Comparison of ENCODE assay signal across 20 cellular contexts in the genomic region with DNA sequence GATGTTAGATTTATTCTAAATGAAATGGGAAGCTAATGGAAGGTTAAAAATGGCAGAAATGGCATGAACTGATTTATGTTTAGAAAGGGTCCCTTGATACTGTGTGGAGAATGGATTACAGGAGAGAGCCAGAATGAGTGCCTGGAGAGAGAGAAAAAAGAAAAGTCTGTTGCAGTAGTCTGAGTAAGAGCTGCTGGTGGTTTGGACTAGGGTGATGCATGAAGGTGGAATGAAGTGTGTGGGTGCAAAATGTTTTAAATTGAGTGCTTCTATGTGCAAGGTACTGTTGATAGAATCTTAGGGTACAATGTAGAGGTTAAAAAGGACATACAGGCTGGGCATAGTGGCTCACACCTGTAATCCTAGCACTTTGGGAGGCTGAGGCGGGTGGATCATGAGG. TPM values are rescaled to one million over a fixed set of nuclear protein-coding genes. Genes with fewer than 3 reads are reported as not detected.
A peak's percentile ranks its signal among the peaks of the same experiment; 100 is the strongest.
DNase-seq lines count a peak whose midpoint lies in the region; ATAC-seq, FAIRE-seq and TF ChIP-seq lines count a peak whose summit lies in the region.
"Had no signal": no experiment of that assay in that cellular context is flagged by ENCODE, and none has a peak within 500 bp of the region (broad histone marks: within the 10 kb centered on the region; RNA-seq: fewer than 3 reads in every experiment).

No MANE protein-coding gene starts in this region.

- H3K27ac ChIP-seq in ACC112 (ENCODE audit: low read depth, low read length) (peak overlapping the region; percentile 14; the same call in 1 of the 2 replicates), esophagus muscularis mucosa (replicated peaks in 1 of 4) (no peak overlapping the region)
- H3K27ac ChIP-seq: VCaP had no signal

- H3K4me3 ChIP-seq in ACC112 (ENCODE audit: low read depth, low read length) (no peak overlapping the region), astrocyte of the spinal cord (ENCODE audit: low read depth, low read length) (no peak overlapping the region), esophagus muscularis mucosa (no peak overlapping the region)

- no peaks in the 10 kb centered on the region for H3K9me3 ChIP-seq in esophagus muscularis mucosa

- no peak overlapping the region for H2AFZ ChIP-seq in ACC112 (ENCODE audit: low read length, unreplicated experiment)

- H3K4me1 ChIP-seq in ACC112 (ENCODE audit: control insufficient read depth, insufficient read depth, low read length, unreplicated experiment) (peaks cover 35% of the 10 kb centered on the region), esophagus muscularis mucosa (no peaks in the 10 kb centered on the region)

- H3K79me2 ChIP-seq in ACC112 (ENCODE audit: control insufficient read depth, insufficient read depth, low read length, unreplicated experiment) = peaks cover 43% of the 10 kb centered on the region

- no peak for TF ChIP-seq CTCF in astrocyte of the spinal cord (IDR thresholded peaks at IDR 0.05; ENCODE audit: low read depth, low read length)
- no peak for TF ChIP-seq CTCF in esophagus muscularis mucosa (IDR thresholded peaks at IDR 0.05)

- WGBS in esophagus muscularis mucosa = 85% methylated on average over 1 of the region's 1 CpG

- intact Hi-C loops in esophagus muscularis mucosa (cut with DNase I) = no loop called here

- ATAC-seq in GM19463 (IDR thresholded peaks at IDR 0.05; ENCODE audit: unreplicated experiment) (no peak), HG03342 (IDR thresholded peaks at IDR 0.05; ENCODE audit: unreplicated experiment) (no peak)
- ATAC-seq: naive thymus-derived CD8-positive, alpha-beta T cell had no signal

- TF ChIP-seq POLR2A in GM12892 (IDR thresholded peaks at IDR 0.05; ENCODE audit: low read depth, low read length) (no peak), esophagus muscularis mucosa (IDR thresholded peaks at IDR 0.05; ENCODE audit: low read depth) (no peak)

- no peaks in the 10 kb centered on the region for H3K27me3 ChIP-seq in ACC112 (ENCODE audit: insufficient read depth, low read length)
- no peaks in the 10 kb centered on the region for H3K27me3 ChIP-seq in esophagus muscularis mucosa

- H3K36me3 ChIP-seq in ACC112 (ENCODE audit: insufficient read depth, low read length) = no peaks in the 10 kb centered on the region
- no peaks in the 10 kb centered on the region for H3K36me3 ChIP-seq in esophagus muscularis mucosa

- DNase-seq in HCEC 1CT = peak; percentile 75
- DNase-seq in astrocyte of the spinal cord (ENCODE audit: low read depth, low spot score) = peak; percentile 63
- peak; percentile 80 for DNase-seq in iris pigment epithelial cell (ENCODE audit: low read depth)
- no peak for DNase-seq in GM12892 (ENCODE audit: insufficient read length)
- no peak for DNase-seq in esophagus muscularis mucosa (ENCODE audit: extremely low spot score)
- DNase-seq: activated CD8-positive, alpha-beta memory T cell treated with anti-CD3 and anti-CD28 coated beads, Interleukin-2, amount 50 U/mL, for 48 hours; activated effector memory CD4-positive, alpha-beta T cell treated with anti-CD3 and anti-CD28 coated beads, Interleukin-2, amount 50 U/mL, for 16 hours; cerebellar nuclear complex; effector memory CD4-positive, alpha-beta T cell; hypothalamus; Karpas-422; naive thymus-derived CD8-positive, alpha-beta T cell; NCI-H1105 treated with DMSO at 0.1 percent for 48 hours; NCI-H524 treated with DMSO at 0.1 percent for 48 hours; T-helper 1 cell had no signal

- in situ Hi-C loops in astrocyte of the spinal cord (cut with HindIII; ENCODE audit: low sequenced_read_pairs) = no loop called here

- no peak for FAIRE-seq in GM12892 (lab: Jason Lieb, UNC)
- FAIRE-seq: keratinocyte had no signal

- no peak for TF ChIP-seq EP300 in esophagus muscularis mucosa (IDR thresholded peaks at IDR 0.05)

RNA-seq across cellular contexts. Expression of a gene that starts 11.4 kb away (rescaled TPM):
- polyA plus RNA-seq in GM12892 (2012; ENCODE audit: missing spikeins) = 9.7 TPM
- total RNA-seq in esophagus muscularis mucosa = 10 to 100 TPM; 25.3 to 39.4 (median 31.5) TPM

Comparison
In these comparisons a context has a peak if more than half of its experiments do, and no peak if none do; other contexts are left out.
1. DNase-seq: peak in HCEC 1CT (single experiment), astrocyte of the spinal cord (single experiment) and iris pigment epithelial cell (single experiment); none in GM12892 (single experiment) and esophagus muscularis mucosa (single experiment).